Comparison of ENCODE assay signal across 33 cellular contexts in genomic region chr10:46052057-46052790, GRCh38. TPM values are rescaled to one million over a fixed set of nuclear protein-coding genes. Genes with fewer than 3 reads are reported as not detected.
DNase-seq lines count a peak whose midpoint lies in the region; ATAC-seq and TF ChIP-seq lines count a peak whose summit lies in the region.
"Had no signal": no experiment of that assay in that cellular context is flagged by ENCODE, and none has a peak within 500 bp of the region (broad histone marks: within the 10 kb centered on the region; RNA-seq: fewer than 3 reads in every experiment).

No MANE protein-coding gene starts in this region.

- H3K79me2 ChIP-seq in neural progenitor cell (ENCODE audit: low read depth) = no peaks in the 10 kb centered on the region

- no peaks in the 10 kb centered on the region for H3K36me3 ChIP-seq in HUES48 (ENCODE audit: control insufficient read depth, insufficient read depth, low read length)
- no peaks in the 10 kb centered on the region for H3K36me3 ChIP-seq in neural progenitor cell
- no peaks in the 10 kb centered on the region for H3K36me3 ChIP-seq in esophagus muscularis mucosa
- H3K36me3 ChIP-seq: BE2C, SJCRH30, stomach, thyroid gland had no signal

- H3K36me3 Mint-ChIP-seq in neural progenitor cell = no peaks in the 10 kb centered on the region
- peaks cover under 1 to 4% of the 10 kb centered on the region in 2 donors for H3K36me3 Mint-ChIP-seq in activated T-cell treated with anti-CD3 and anti-CD28 coated beads, Interleukin-2, amount 50 U/mL, for 72 hours (ENCODE audit: insufficient read depth in 2 of 2)

- peak overlapping the region; percentile 6 for H3K4me2 ChIP-seq in neural progenitor cell

- no peak for ATAC-seq in HG02981 (IDR thresholded peaks at IDR 0.05; ENCODE audit: unreplicated experiment)
- no peak for ATAC-seq in activated T-cell treated with anti-CD3 and anti-CD28 coated beads, Interleukin-2, amount 50 U/mL, for 72 hours (replicated peaks in 1 of 2)
- ATAC-seq: left ventricle myocardium superior; naive thymus-derived CD8-positive, alpha-beta T cell; T-cell had no signal

- TF ChIP-seq EP300 in esophagus muscularis mucosa (IDR thresholded peaks at IDR 0.05) = no peak

- no peaks in the 10 kb centered on the region for H4K20me1 ChIP-seq in neural progenitor cell (ENCODE audit: low read depth)

- H3K27me3 Mint-ChIP-seq in neural progenitor cell (ENCODE audit: insufficient read depth, low read depth) = peaks cover 7% of the 10 kb centered on the region
- no peaks in the 10 kb centered on the region for H3K27me3 Mint-ChIP-seq in activated T-cell treated with anti-CD3 and anti-CD28 coated beads, Interleukin-2, amount 50 U/mL, for 72 hours (ENCODE audit: low read depth)
- H3K27me3 Mint-ChIP-seq: dendritic cell treated with granulocyte-macrophage colony-stimulating factor and Interleukin-4, amounts not matched to agents 40 ng/mL and 50 ng/mL, for 4 days had no signal

- peaks cover 9% of the 10 kb centered on the region for H3F3A ChIP-seq in neural progenitor cell (ENCODE audit: low read depth)

- H3K4me3 Mint-ChIP-seq in neural progenitor cell = no peak overlapping the region
- H3K4me3 Mint-ChIP-seq in activated T-cell treated with anti-CD3 and anti-CD28 coated beads, Interleukin-2, amount 50 U/mL, for 72 hours = no peak overlapping the region
- H3K4me3 Mint-ChIP-seq: dendritic cell treated with granulocyte-macrophage colony-stimulating factor and Interleukin-4, amounts not matched to agents 40 ng/mL and 50 ng/mL, for 4 days; HFFc6; naive thymus-derived CD8-positive, alpha-beta T cell; T-cell had no signal

- no peak overlapping the region for H3K9ac ChIP-seq in HUES48 (ENCODE audit: low read depth, low read length)
- H3K9ac ChIP-seq in neural progenitor cell = no peak overlapping the region

- peak overlapping the region; percentile 27 for H2AFZ ChIP-seq in neural progenitor cell (replicated peaks)

- intact Hi-C loops in esophagus muscularis mucosa (cut with DNase I) = no loop called here

- no peaks in the 10 kb centered on the region for H3K9me3 ChIP-seq in HUES48 (ENCODE audit: control insufficient read depth, insufficient read depth, low read length)
- H3K9me3 ChIP-seq in neural progenitor cell (ENCODE audit: low read depth) = no peaks in the 10 kb centered on the region
- H3K9me3 ChIP-seq in esophagus muscularis mucosa = peaks cover 0 to 6% (median 0%) of the 10 kb centered on the region in 4 donors
- H3K9me3 ChIP-seq: BE2C, SJCRH30, thyroid gland had no signal

- H3K4me1 ChIP-seq in HUES48 (ENCODE audit: control insufficient read depth, insufficient read depth, low read length) (peaks cover 30% of the 10 kb centered on the region), neural progenitor cell (peaks cover 16% of the 10 kb centered on the region), esophagus muscularis mucosa (peaks cover 0 to 11% (median 0%) of the 10 kb centered on the region in 4 donors)
- H3K4me1 ChIP-seq: BE2C, thyroid gland had no signal

- no peak for TF ChIP-seq CTCF in C4-2B (conservative IDR thresholded peaks at IDR 0.05)
- TF ChIP-seq CTCF in epithelial cell of esophagus (IDR thresholded peaks at IDR 0.05; ENCODE audit: insufficient read depth, low read depth, low read length, missing control alignments) = no peak
- no peak for TF ChIP-seq CTCF in neural progenitor cell (IDR thresholded peaks at IDR 0.05)
- TF ChIP-seq CTCF in esophagus muscularis mucosa (IDR thresholded peaks at IDR 0.05) = no peak

- DNase-seq in epithelial cell of esophagus (ENCODE audit: low read depth) (peak; percentile 17), neural progenitor cell (ENCODE audit: low spot score) (peak; percentile 51), esophagus muscularis mucosa (ENCODE audit: extremely low spot score) (no peak), NCI-H1105 (lab: John Stamatoyannopoulos, UW) (no peak)
- no peak for DNase-seq in activated T-cell treated with anti-CD3 and anti-CD28 coated beads, Interleukin-2, amount 50 U/mL, for 72 hours
- DNase-seq: ACHN; activated CD4-positive, CD25-positive, alpha-beta regulatory T cell treated with anti-CD3 and anti-CD28 coated beads, Interleukin-2, amount 50 U/mL, for 72 hours; activated gamma-delta T cell; activated T-cell treated with anti-CD3 and anti-CD28 coated beads, Interleukin-2, amount 50 U/mL, for 1 hour; BE2C; central memory CD4-positive, alpha-beta T cell; DMS79 treated with DMSO at 0.1 percent for 48 hours; HFFc6; IMR-90; left ventricle myocardium superior; naive thymus-derived CD8-positive, alpha-beta T cell; NCI-H1092 treated with DMSO at 0.1 percent for 48 hours; NCI-H2029 treated with DMSO at 0.1 percent for 48 hours; NCI-H2227 treated with DMSO at 0.1 percent for 48 hours; NCI-H526 treated with DMSO at 0.1 percent for 48 hours; small intestine; stimulated activated CD4-positive, alpha-beta T cell treated with anti-CD3 and anti-CD28 coated beads, Interleukin-1b, Interleukin-23, amount 100 ng/mL, for 48 hours; stomach; T-cell; thyroid gland had no signal

- no peak overlapping the region for H3K27ac Mint-ChIP-seq in neural progenitor cell
- no peak overlapping the region for H3K27ac Mint-ChIP-seq in activated T-cell treated with anti-CD3 and anti-CD28 coated beads, Interleukin-2, amount 50 U/mL, for 72 hours
- H3K27ac Mint-ChIP-seq: dendritic cell treated with granulocyte-macrophage colony-stimulating factor and Interleukin-4, amounts not matched to agents 40 ng/mL and 50 ng/mL, for 4 days; HFFc6; T-cell had no signal

- 72% methylated on average over 6 of the region's 7 CpGs for WGBS in esophagus muscularis mucosa

- H3K27ac ChIP-seq in C4-2B (peak overlapping the region; percentile 30), HUES48 (ENCODE audit: low read depth, low read length) (peak overlapping the region; percentile 77), neural progenitor cell (peak overlapping the region; percentile 9), esophagus muscularis mucosa (replicated peaks in 1 of 4) (no peak overlapping the region)
- H3K27ac ChIP-seq: SJCRH30, thyroid gland had no signal

- no peak for TF ChIP-seq POLR2A in esophagus muscularis mucosa (IDR thresholded peaks at IDR 0.05; ENCODE audit: low read depth)

- H3K9me3 Mint-ChIP-seq in neural progenitor cell = peaks cover 4% of the 10 kb centered on the region
- H3K9me3 Mint-ChIP-seq in activated T-cell treated with anti-CD3 and anti-CD28 coated beads, Interleukin-2, amount 50 U/mL, for 72 hours = peaks cover 2 to 3% of the 10 kb centered on the region in 2 donors

- peaks cover 4% of the 10 kb centered on the region for H3K4me1 Mint-ChIP-seq in neural progenitor cell
- H3K4me1 Mint-ChIP-seq in activated T-cell treated with anti-CD3 and anti-CD28 coated beads, Interleukin-2, amount 50 U/mL, for 72 hours (ENCODE audit: low read depth) = no peaks in the 10 kb centered on the region

- no peak overlapping the region for H3K4me3 ChIP-seq in HUES48 (ENCODE audit: low read depth, low read length)
- H3K4me3 ChIP-seq in epithelial cell of esophagus (ENCODE audit: low read length) = no peak overlapping the region
- no peak overlapping the region for H3K4me3 ChIP-seq in neural progenitor cell
- no peak overlapping the region for H3K4me3 ChIP-seq in esophagus muscularis mucosa
- H3K4me3 ChIP-seq: SJCRH30, stomach, thyroid gland had no signal

- H3K27me3 ChIP-seq in HUES48 (ENCODE audit: control insufficient read depth, insufficient read depth, low read length) = no peaks in the 10 kb centered on the region
- H3K27me3 ChIP-seq in neural progenitor cell = peaks cover 10% of the 10 kb centered on the region
- peaks cover 0 to 23% (median 0%) of the 10 kb centered on the region in 4 donors for H3K27me3 ChIP-seq in esophagus muscularis mucosa
- H3K27me3 ChIP-seq: BE2C, SJCRH30, thyroid gland had no signal

RNA-seq across cellular contexts. Expression of gene MSMB, which starts 6.2 kb away (rescaled TPM):
- total RNA-seq in neural progenitor cell (ENCODE audit: low replicate concordance) = not detected in 2 replicates
- not detected for total RNA-seq in esophagus muscularis mucosa
- total RNA-seq in activated T-cell treated with anti-CD3 and anti-CD28 coated beads, Interleukin-2, amount 50 U/mL, for 72 hours = not detected
- total RNA-seq: astrocyte; IMR-90; left ventricle myocardium superior; naive thymus-derived CD8-positive, alpha-beta T cell; osteoblast; renal cortical epithelial cell; SJCRH30; T-cell; thyroid gland had no signal

RNA-seq across cellular contexts. Expression of gene NCOA4, which starts 21.8 kb away (rescaled TPM):
- total RNA-seq in neural progenitor cell (ENCODE audit: low replicate concordance) = 67.7 and 91.7 TPM in 2 replicates
- total RNA-seq in esophagus muscularis mucosa = 100 to 1,000 TPM; 147 to 170 (median 157) TPM
- 100 to 1,000 TPM; 112 to 144 TPM for total RNA-seq in activated T-cell treated with anti-CD3 and anti-CD28 coated beads, Interleukin-2, amount 50 U/mL, for 72 hours

Comparison
In these comparisons a context has a peak if more than half of its experiments do, and no peak if none do; other contexts are left out.
1. H3K27ac ChIP-seq: peak in C4-2B (single experiment), HUES48 (single experiment) and neural progenitor cell (single experiment); none in esophagus muscularis mucosa (0 of 4).
2. DNase-seq: peak in epithelial cell of esophagus (single experiment) and neural progenitor cell (single experiment); none in esophagus muscularis mucosa (single experiment), NCI-H1105 (single experiment) and activated T-cell treated with anti-CD3 and anti-CD28 coated beads, Interleukin-2, amount 50 U/mL, for 72 hours (0 of 2).